ENCODE assay signal across 1 cellular context in the genomic region with DNA sequence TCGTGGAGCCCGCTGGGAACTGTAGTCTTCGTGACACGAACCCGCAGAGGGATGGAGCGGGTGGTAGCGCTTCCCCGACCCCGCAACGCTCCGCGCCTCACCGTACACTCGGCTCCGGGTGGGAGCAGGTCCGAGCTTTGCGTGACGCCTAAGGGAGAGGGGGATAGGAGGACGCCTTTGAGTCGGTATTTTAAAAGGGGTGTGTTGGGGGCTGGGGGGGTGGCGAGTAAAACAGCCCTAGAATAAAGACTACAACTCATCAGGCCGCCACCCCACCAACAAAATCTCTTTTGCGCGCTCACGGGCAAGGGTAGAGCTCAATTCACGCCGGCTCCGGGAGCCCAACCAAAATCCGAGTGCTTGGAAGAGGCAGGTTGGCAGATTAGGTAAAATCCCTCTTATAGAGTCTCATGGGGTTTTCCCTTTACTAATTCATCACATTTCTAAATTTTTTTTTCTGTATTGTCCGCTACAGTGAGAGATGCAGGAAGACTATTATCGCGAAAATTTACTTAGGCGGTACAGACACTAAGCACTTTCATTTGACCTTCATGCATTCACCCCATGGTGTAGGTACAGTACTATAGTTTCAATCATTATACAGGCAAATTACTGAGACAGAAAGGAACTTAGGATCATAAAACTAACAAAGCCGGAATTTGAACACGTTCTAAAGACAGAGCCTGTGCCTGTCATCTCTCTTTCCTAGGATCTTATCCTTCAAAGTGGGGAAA.
TF ChIP-seq lines count a peak whose summit lies in the region.

No MANE protein-coding gene starts in this region.

TF ChIP-seq in HEK293, 187 proteins besides CTCF, POLR2A, EP300 and RAD21 (continued from another document):
- TF ChIP-seq, protein P1, sequence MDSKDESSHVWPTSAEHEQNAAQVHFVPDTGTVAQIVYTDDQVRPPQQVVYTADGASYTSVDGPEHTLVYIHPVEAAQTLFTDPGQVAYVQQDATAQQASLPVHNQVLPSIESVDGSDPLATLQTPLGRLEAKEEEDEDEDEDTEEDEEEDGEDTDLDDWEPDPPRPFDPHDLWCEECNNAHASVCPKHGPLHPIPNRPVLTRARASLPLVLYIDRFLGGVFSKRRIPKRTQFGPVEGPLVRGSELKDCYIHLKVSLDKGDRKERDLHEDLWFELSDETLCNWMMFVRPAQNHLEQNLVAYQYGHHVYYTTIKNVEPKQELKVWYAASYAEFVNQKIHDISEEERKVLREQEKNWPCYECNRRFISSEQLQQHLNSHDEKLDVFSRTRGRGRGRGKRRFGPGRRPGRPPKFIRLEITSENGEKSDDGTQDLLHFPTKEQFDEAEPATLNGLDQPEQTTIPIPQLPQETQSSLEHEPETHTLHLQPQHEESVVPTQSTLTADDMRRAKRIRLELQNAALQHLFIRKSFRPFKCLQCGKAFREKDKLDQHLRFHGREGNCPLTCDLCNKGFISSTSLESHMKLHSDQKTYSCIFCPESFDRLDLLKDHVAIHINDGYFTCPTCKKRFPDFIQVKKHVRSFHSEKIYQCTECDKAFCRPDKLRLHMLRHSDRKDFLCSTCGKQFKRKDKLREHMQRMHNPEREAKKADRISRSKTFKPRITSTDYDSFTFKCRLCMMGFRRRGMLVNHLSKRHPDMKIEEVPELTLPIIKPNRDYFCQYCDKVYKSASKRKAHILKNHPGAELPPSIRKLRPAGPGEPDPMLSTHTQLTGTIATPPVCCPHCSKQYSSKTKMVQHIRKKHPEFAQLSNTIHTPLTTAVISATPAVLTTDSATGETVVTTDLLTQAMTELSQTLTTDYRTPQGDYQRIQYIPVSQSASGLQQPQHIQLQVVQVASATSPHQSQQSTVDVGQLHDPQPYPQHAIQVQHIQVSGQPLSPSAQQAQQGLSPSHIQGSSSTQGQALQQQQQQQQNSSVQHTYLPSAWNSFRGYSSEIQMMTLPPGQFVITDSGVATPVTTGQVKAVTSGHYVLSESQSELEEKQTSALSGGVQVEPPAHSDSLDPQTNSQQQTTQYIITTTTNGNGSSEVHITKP (tag by site-specific recombination; IDR thresholded peaks at IDR 0.05): peak; percentile 82
- no peak for TF ChIP-seq ZBTB17 (tag by site-specific recombination; IDR thresholded peaks at IDR 0.05)
- TF ChIP-seq, protein P2, sequence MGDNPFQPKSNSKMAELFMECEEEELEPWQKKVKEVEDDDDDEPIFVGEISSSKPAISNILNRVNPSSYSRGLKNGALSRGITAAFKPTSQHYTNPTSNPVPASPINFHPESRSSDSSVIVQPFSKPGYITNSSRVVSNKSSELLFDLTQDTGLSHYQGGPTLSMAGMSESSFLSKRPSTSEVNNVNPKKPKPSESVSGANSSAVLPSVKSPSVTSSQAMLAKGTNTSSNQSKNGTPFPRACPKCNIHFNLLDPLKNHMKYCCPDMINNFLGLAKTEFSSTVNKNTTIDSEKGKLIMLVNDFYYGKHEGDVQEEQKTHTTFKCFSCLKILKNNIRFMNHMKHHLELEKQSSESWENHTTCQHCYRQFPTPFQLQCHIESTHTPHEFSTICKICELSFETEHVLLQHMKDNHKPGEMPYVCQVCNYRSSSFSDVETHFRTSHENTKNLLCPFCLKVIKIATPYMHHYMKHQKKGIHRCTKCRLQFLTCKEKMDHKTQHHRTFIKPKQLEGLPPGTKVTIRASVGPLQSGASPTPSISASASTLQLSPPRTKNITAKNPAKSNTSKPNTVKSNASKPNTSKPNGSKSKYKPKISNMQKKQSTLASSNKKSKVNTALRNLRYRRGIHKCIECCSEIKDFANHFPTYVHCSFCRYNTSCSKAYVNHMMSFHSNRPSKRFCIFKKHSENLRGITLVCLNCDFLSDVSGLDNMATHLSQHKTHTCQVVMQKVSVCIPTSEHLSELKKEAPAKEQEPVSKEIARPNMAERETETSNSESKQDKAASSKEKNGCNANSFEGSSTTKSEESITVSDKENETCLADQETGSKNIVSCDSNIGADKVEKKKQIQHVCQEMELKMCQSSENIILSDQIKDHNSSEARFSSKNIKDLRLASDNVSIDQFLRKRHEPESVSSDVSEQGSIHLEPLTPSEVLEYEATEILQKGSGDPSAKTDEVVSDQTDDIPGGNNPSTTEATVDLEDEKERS (tag by site-specific recombination; IDR thresholded peaks at IDR 0.05): no peak
- TF ChIP-seq ZNF391 (tag by site-specific recombination; IDR thresholded peaks at IDR 0.05; ENCODE audit: borderline replicate concordance, low read depth): 0 out of 2 replicates have a peak, but pooled peaks have one; percentile 13
- TF ChIP-seq OSR2 (tag by site-specific recombination; IDR thresholded peaks at IDR 0.05): no peak
- TF ChIP-seq ZNF449 (tag by site-specific recombination; IDR thresholded peaks at IDR 0.05): peak; percentile 95; the same call in 1 of the 2 replicates
- 0 out of 2 replicates have a peak, but pooled peaks have one; percentile 10 for TF ChIP-seq ZNF426 (tag by site-specific recombination; IDR thresholded peaks at IDR 0.05)
- peak; percentile 11; the same call in 1 of the 2 replicates for TF ChIP-seq PRDM6 (tag by site-specific recombination; IDR thresholded peaks at IDR 0.05)
- 0 out of 2 replicates have a peak, but pooled peaks have one; percentile 2 for TF ChIP-seq ZNF76 (tag by site-specific recombination; IDR thresholded peaks at IDR 0.05; ENCODE audit: borderline replicate concordance, low read depth)
- peak; percentile 25; the same call in 1 of the 2 replicates for TF ChIP-seq ZNF629 (tag by site-specific recombination; IDR thresholded peaks at IDR 0.05)
- TF ChIP-seq TRIM28 (IDR thresholded peaks at IDR 0.05; ENCODE audit: borderline replicate concordance, low read length): peak; percentile 59
- TF ChIP-seq, protein P3, sequence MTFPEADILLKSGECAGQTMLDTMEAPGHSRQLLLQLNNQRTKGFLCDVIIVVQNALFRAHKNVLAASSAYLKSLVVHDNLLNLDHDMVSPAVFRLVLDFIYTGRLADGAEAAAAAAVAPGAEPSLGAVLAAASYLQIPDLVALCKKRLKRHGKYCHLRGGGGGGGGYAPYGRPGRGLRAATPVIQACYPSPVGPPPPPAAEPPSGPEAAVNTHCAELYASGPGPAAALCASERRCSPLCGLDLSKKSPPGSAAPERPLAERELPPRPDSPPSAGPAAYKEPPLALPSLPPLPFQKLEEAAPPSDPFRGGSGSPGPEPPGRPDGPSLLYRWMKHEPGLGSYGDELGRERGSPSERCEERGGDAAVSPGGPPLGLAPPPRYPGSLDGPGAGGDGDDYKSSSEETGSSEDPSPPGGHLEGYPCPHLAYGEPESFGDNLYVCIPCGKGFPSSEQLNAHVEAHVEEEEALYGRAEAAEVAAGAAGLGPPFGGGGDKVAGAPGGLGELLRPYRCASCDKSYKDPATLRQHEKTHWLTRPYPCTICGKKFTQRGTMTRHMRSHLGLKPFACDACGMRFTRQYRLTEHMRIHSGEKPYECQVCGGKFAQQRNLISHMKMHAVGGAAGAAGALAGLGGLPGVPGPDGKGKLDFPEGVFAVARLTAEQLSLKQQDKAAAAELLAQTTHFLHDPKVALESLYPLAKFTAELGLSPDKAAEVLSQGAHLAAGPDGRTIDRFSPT (tag by site-specific recombination; IDR thresholded peaks at IDR 0.05): 0 out of 2 replicates have a peak, but pooled peaks have one; percentile 26
- TF ChIP-seq, protein P4, sequence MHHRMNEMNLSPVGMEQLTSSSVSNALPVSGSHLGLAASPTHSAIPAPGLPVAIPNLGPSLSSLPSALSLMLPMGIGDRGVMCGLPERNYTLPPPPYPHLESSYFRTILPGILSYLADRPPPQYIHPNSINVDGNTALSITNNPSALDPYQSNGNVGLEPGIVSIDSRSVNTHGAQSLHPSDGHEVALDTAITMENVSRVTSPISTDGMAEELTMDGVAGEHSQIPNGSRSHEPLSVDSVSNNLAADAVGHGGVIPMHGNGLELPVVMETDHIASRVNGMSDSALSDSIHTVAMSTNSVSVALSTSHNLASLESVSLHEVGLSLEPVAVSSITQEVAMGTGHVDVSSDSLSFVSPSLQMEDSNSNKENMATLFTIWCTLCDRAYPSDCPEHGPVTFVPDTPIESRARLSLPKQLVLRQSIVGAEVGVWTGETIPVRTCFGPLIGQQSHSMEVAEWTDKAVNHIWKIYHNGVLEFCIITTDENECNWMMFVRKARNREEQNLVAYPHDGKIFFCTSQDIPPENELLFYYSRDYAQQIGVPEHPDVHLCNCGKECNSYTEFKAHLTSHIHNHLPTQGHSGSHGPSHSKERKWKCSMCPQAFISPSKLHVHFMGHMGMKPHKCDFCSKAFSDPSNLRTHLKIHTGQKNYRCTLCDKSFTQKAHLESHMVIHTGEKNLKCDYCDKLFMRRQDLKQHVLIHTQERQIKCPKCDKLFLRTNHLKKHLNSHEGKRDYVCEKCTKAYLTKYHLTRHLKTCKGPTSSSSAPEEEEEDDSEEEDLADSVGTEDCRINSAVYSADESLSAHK (tag by site-specific recombination; IDR thresholded peaks at IDR 0.05): peak; percentile 46; the same call in 1 of the 2 replicates
- peak; percentile 83 for TF ChIP-seq ZBTB10 (tag by site-specific recombination; IDR thresholded peaks at IDR 0.05)
- peak; percentile 71 for TF ChIP-seq PRDM1 (tag by site-specific recombination; IDR thresholded peaks at IDR 0.05)
- TF ChIP-seq ZEB2 (tag by site-specific recombination; IDR thresholded peaks at IDR 0.05): peak; percentile 51; the same call in 1 of the 2 replicates
- TF ChIP-seq, protein P5, sequence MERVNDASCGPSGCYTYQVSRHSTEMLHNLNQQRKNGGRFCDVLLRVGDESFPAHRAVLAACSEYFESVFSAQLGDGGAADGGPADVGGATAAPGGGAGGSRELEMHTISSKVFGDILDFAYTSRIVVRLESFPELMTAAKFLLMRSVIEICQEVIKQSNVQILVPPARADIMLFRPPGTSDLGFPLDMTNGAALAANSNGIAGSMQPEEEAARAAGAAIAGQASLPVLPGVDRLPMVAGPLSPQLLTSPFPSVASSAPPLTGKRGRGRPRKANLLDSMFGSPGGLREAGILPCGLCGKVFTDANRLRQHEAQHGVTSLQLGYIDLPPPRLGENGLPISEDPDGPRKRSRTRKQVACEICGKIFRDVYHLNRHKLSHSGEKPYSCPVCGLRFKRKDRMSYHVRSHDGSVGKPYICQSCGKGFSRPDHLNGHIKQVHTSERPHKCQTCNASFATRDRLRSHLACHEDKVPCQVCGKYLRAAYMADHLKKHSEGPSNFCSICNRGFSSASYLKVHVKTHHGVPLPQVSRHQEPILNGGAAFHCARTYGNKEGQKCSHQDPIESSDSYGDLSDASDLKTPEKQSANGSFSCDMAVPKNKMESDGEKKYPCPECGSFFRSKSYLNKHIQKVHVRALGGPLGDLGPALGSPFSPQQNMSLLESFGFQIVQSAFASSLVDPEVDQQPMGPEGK (tag by site-specific recombination; IDR thresholded peaks at IDR 0.05): peak; percentile 50; the same call in 1 of the 2 replicates
